Comparison of ENCODE assay signal across 9 cellular contexts in genomic region chr1:198543670-198544260, GRCh38. TPM values are rescaled to one million over a fixed set of nuclear protein-coding genes. Genes with fewer than 3 reads are reported as not detected.
DNase-seq lines count a peak whose midpoint lies in the region; ATAC-seq, FAIRE-seq and TF ChIP-seq lines count a peak whose summit lies in the region.
"Had no signal": no experiment of that assay in that cellular context is flagged by ENCODE, and none has a peak within 500 bp of the region (broad histone marks: within the 10 kb centered on the region; RNA-seq: fewer than 3 reads in every experiment).

No MANE protein-coding gene starts in this region.

- H3K9me3 Mint-ChIP-seq in immature natural killer cell = peaks cover 0 to 10% (median 3%) of the 10 kb centered on the region in 6 donors

- 0% methylated on average over 2 of the region's 2 CpGs for WGBS in GM12878 (ENCODE audit: insufficient coverage, insufficient replicate concordance, low lambda C conversion rate, missing lambda C conversion rate)

- no peak for FAIRE-seq in GM12878 (lab: Jason Lieb, UNC)

- no peak overlapping the region for H3K9ac ChIP-seq in GM12878 (ENCODE audit: control insufficient read depth, insufficient read depth, low read length)

- H3K9me3 ChIP-seq in GM12878 (replicated peaks; ENCODE audit: control insufficient read depth, insufficient read depth, low read length) = no peaks in the 10 kb centered on the region; the same call in 2 of the 3 replicates

- no peaks in the 10 kb centered on the region for H4K20me1 ChIP-seq in GM12878 (ENCODE audit: control insufficient read depth, insufficient read depth)

- no peaks in the 10 kb centered on the region for H3K27me3 Mint-ChIP-seq in immature natural killer cell (ENCODE audit: low read depth in 3 of 3)

- peak in 1 of 2 experiments; percentile 57; a peak in 2 of 4 replicates for TF ChIP-seq EP300 in GM12878 (IDR thresholded peaks at IDR 0.05; ENCODE audit: borderline replicate concordance in 1 of 2, control insufficient read depth in 1 of 2, low read depth in 2 of 2, low read length in 2 of 2)

- no peak overlapping the region for H3K27ac ChIP-seq in GM12878 (ENCODE audit: control insufficient read depth, insufficient read depth)

- H3K79me2 ChIP-seq in GM12878 (ENCODE audit: control insufficient read depth, insufficient read depth, low read length) = no peaks in the 10 kb centered on the region

- CTCF ChIA-PET in GM12878 (lab: Yijun Ruan, JAX) = interaction anchor here (0.9 to 1.1 kb wide), 3 partner anchors 19 to 62 kb away, joined by 3 read pairs; no protein-coding TSS in a partner anchor

- H3K27me3 ChIP-seq in GM12878 (replicated peaks in 1 of 2; ENCODE audit: control insufficient read depth in 2 of 2, insufficient read depth in 2 of 2, low read length in 1 of 2) = no peaks in the 10 kb centered on the region

- peaks cover 13 to 29% of the 10 kb centered on the region in 2 donors for H3K4me1 Mint-ChIP-seq in immature natural killer cell

- SMC1A ChIA-PET in GM12878 (lab: Charles Lee; ENCODE audit: uncharacterized antibody, unreplicated experiment) = interaction anchor here (0.8 to 2.9 kb wide), 14 partner anchors 10 to 138 kb away, joined by 3 to 23 read pairs (median 4); no protein-coding TSS in a partner anchor

- peaks cover 9% of the 10 kb centered on the region for H3K4me1 ChIP-seq in GM12878 (ENCODE audit: control insufficient read depth, insufficient read depth, low read length)

- H3K27ac Mint-ChIP-seq in immature natural killer cell = peak overlapping the region in 2 of 6 donors; percentile 24 to 63

- in situ Hi-C loops in GM12878 (cut with MboI) = no loop called here

- peak overlapping the region in 1 of 5 donors; percentile 10 for H3K4me3 Mint-ChIP-seq in immature natural killer cell

- no TSS peak for BruUV-seq in GM12878 (replicated peaks; lab: Mats Ljungman, UMichigan)

- H3K36me3 ChIP-seq in GM12878 (ENCODE audit: control insufficient read depth in 2 of 2, insufficient read depth in 2 of 2, low read length in 1 of 2) = no peaks in the 10 kb centered on the region

- TF ChIP-seq RAD21 in GM12878 (IDR thresholded peaks at IDR 0.05; ENCODE audit: insufficient read depth, low read depth, low read length) = no peak

- no peak for TF ChIP-seq CTCF in GM12878 (IDR thresholded peaks at IDR 0.05 in 2 of 3, conservative IDR thresholded peaks at IDR 0.05 in 1 of 3; ENCODE audit: control insufficient read depth in 2 of 3, extremely low read depth in 1 of 3, insufficient read depth in 1 of 3, low read depth in 3 of 3, low read length in 3 of 3)

- H3K36me3 Mint-ChIP-seq in immature natural killer cell = peaks cover 6 to 8% (median 7%) of the 10 kb centered on the region in 3 donors

- POLR2A ChIA-PET in GM12878 (lab: Charles Lee) = interaction anchor here (0.7 to 0.9 kb wide), 2 partner anchors 24 to 51 kb away, joined by 3 to 4 read pairs; no protein-coding TSS in a partner anchor

- intact Hi-C loops in GM12878 (cut with micrococcal nuclease; ENCODE audit: unreplicated experiment) = no loop called here

- peak overlapping the region; percentile 54 for H2AFZ ChIP-seq in GM12878 (ENCODE audit: control insufficient read depth, low read depth, low read length)

- no peak for TF ChIP-seq POLR2A in GM12878 (IDR thresholded peaks at IDR 0.05; ENCODE audit: low read depth, low read length)

- no peak for DNase-seq in GM12878 (ENCODE audit: low read depth, low spot score)
- DNase-seq in immature natural killer cell = no peak
- no peak for DNase-seq in T-helper 9 cell
- no peak for DNase-seq in C1 segment of cervical spinal cord (lab: John Stamatoyannopoulos, UW)
- DNase-seq in cortex of kidney (lab: John Stamatoyannopoulos, UW) = no peak

- RAD21 ChIA-PET in GM12878 (lab: Charles Lee; ENCODE audit: unreplicated experiment) = interaction anchor here (0.8 to 2.8 kb wide), 11 partner anchors 12 to 142 kb away, joined by 3 to 8 read pairs (median 4); no protein-coding TSS in a partner anchor

- peak; percentile 87 for ATAC-seq in GM18499 (IDR thresholded peaks at IDR 0.05; ENCODE audit: insufficient read depth, unreplicated experiment)
- ATAC-seq in GM21515 (IDR thresholded peaks at IDR 0.05; ENCODE audit: unreplicated experiment) = peak; percentile 88
- peak; percentile 81 for ATAC-seq in HG03558 (IDR thresholded peaks at IDR 0.05; ENCODE audit: extremely low read depth, unreplicated experiment)
- ATAC-seq in GM12878 = peak; percentile 94

- no peak overlapping the region for H3K4me3 ChIP-seq in GM12878

- H3K4me2 ChIP-seq in GM12878 (ENCODE audit: control insufficient read depth, insufficient read depth) = peak overlapping the region; percentile 56

TF ChIP-seq in GM12878, 131 proteins besides CTCF, POLR2A, EP300 and RAD21 (continues in another document):
- TF ChIP-seq RAD51 (IDR thresholded peaks at IDR 0.05) (peak; percentile 62), BMI1 (IDR thresholded peaks at IDR 0.05; ENCODE audit: borderline replicate concordance) (0 out of 2 replicates have a peak, but pooled peaks have one; percentile 20), RELA (IDR thresholded peaks at IDR 0.05; ENCODE audit: borderline replicate concordance, partially characterized antibody) (no peak), NBN (IDR thresholded peaks at IDR 0.05) (peak; percentile 45; the same call in 1 of the 2 replicates), NR2C2 (IDR thresholded peaks at IDR 0.05; ENCODE audit: borderline replicate concordance, control insufficient read depth, insufficient read length, low read depth) (no peak), KAT2A (conservative IDR thresholded peaks at IDR 0.05; ENCODE audit: control insufficient read depth, low read depth, low read length) (no peak), POLR2AphosphoS5 (IDR thresholded peaks at IDR 0.05; ENCODE audit: low read length) (no peak), RUNX3 (IDR thresholded peaks at IDR 0.05; ENCODE audit: low read length) (peak; percentile 69; the same call in 1 of the 2 replicates), SIN3A (IDR thresholded peaks at IDR 0.05; ENCODE audit: low read depth, low read length) (no peak), E2F8 (IDR thresholded peaks at IDR 0.05; ENCODE audit: low read depth, partially characterized antibody) (no peak), TCF3 (IDR thresholded peaks at IDR 0.05; ENCODE audit: borderline replicate concordance, insufficient read depth, low read depth, low read length) (no peak), SP1 (IDR thresholded peaks at IDR 0.05; ENCODE audit: low read depth, low read length) (no peak), MLLT1 (IDR thresholded peaks at IDR 0.05) (no peak)

RNA-seq across cellular contexts. Expression of gene ATP6V1G3, which starts 3.3 kb away (rescaled TPM):
- total RNA-seq in GM12878 (2013; cell fraction: nucleolus; rRNA removed) = not detected in 2 replicates
- total RNA-seq in GM12878 (2014; rRNA removed) (not detected in 2 replicates), GM12878 (2014; rRNA removed; fragmentation: Illumina TruSeq; extraction: Trizol) (not detected in 2 replicates), GM12878 (2021) (not detected in 2 replicates)
- not detected for polyA plus RNA-seq in GM12878 (2011; ENCODE audit: low read depth)
- polyA plus RNA-seq in GM12878 (2011; rRNA removed) (not detected in 2 replicates), GM12878 (2014; fragmentation: Illumina TruSeq; extraction: Trizol) (not detected in 2 replicates), GM12878 (2014; fragmentation: Nextera tagmentation; extraction: Ambion mirVana) (under 1 TPM in 1 of 2 experiments, not detected in 1; 0.22 TPM), GM12878 (2014; rRNA removed) (not detected in 2 replicates), GM12878 (2016; fragmentation: Nextera tagmentation; extraction: Ambion mirVana) (not detected), immature natural killer cell (not detected)
- not detected in 2 replicates for polyA plus RNA-seq in GM12878 (2011; cell fraction: cytosol; rRNA removed)
- not detected in 2 replicates for polyA plus RNA-seq in GM12878 (2011; cell fraction: nucleus; rRNA removed)
- not detected in 2 replicates for polyA plus RNA-seq in GM12878 (2012)
- not detected in 2 replicates for polyA minus RNA-seq in GM12878 (2011; rRNA and poly(A)+ RNA removed)
- polyA minus RNA-seq in GM12878 (2011; cell fraction: cytosol; rRNA and poly(A)+ RNA removed) = not detected in 2 replicates
- not detected in 2 replicates for polyA minus RNA-seq in GM12878 (2011; cell fraction: nucleus; rRNA and poly(A)+ RNA removed)
- polyA plus RNA-seq: adipose tissue had no signal
